Comparison of ENCODE assay signal across 1 cellular context in the genomic region with DNA sequence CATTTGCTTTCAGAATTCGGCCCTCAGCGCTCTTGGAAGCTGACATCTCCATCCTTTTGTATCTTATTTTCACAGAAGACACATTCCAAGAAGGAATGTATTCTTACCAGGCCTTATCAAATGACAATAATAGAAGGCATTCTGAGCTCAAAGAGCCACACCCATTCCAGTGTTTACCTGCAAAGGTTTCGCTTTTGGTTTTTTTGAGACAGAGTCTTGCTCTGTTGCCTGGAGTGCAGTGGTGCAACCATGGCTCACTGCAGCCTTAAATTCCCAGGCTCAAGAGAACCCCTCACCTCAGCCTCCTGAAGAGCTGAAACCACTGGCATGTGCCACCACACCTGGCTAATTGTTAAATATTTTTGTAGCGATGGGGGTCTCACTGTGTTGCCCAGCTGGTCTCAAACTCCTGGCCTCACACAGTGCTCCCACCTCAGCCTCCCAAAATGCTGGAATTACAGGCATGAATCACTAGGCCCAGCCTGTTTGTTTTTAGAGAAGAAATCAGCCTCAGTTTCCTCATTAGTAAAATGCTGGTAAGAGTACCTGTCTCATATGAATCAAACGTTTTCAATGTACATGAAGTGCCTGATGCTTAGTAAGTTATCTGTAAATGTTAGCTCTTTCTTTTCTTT.
TF ChIP-seq lines count a peak whose summit lies in the region.

No MANE protein-coding gene starts in this region.

TF ChIP-seq in HepG2, 621 proteins besides CTCF, POLR2A, EP300 and RAD21 (continued from another document):
- TF ChIP-seq, protein P1, sequence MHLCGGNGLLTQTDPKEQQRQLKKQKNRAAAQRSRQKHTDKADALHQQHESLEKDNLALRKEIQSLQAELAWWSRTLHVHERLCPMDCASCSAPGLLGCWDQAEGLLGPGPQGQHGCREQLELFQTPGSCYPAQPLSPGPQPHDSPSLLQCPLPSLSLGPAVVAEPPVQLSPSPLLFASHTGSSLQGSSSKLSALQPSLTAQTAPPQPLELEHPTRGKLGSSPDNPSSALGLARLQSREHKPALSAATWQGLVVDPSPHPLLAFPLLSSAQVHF (CRISPR knock-in tag; IDR thresholded peaks at IDR 0.05): no peak
- TF ChIP-seq ZNF274 (CRISPR knock-in tag; IDR thresholded peaks at IDR 0.05) (no peak), ZNF563 (CRISPR knock-in tag; IDR thresholded peaks at IDR 0.05) (no peak), PPARG (CRISPR knock-in tag; conservative IDR thresholded peaks at IDR 0.05) (no peak), ZNF263 (CRISPR knock-in tag; IDR thresholded peaks at IDR 0.05) (peak; percentile 50; the same call in 1 of the 2 replicates), HOXA9 (CRISPR knock-in tag; IDR thresholded peaks at IDR 0.05; ENCODE audit: borderline replicate concordance) (no peak)
